ENCODE assay signal across 1 cellular context in the genomic region with DNA sequence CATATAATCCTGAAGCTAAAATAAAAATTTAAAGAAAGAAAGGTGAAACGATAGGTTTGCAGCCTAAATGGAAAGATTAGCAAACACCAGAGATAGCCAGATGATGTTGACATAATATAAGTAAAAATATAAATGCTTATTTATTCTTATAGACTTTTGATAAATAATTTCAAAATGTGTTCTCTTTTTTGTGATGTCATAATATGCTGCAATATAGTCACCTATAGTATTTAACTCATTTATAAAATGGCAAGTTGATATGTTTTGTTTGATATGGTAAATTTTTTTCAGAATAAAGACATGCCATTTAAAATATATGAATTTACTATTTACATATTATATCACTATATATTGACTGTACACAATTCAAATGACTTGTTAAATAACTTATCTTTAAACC.
TF ChIP-seq lines count a peak whose summit lies in the region.

No MANE protein-coding gene starts in this region.

TF ChIP-seq in HepG2, 621 proteins besides CTCF, POLR2A, EP300 and RAD21:
- no peak for TF ChIP-seq ZNF225 (CRISPR knock-in tag; IDR thresholded peaks at IDR 0.05)
- TF ChIP-seq ATF7 (IDR thresholded peaks at IDR 0.05): peak; percentile 54
- no peak for TF ChIP-seq ATF7 (CRISPR knock-in tag; IDR thresholded peaks at IDR 0.05)
- no peak for TF ChIP-seq PHF5A (CRISPR knock-in tag; IDR thresholded peaks at IDR 0.05; ENCODE audit: low read depth, unreplicated experiment)
- TF ChIP-seq CREB1 (IDR thresholded peaks at IDR 0.05): peak; percentile 68; the same call in 1 of the 2 replicates
- TF ChIP-seq CREB1 (CRISPR knock-in tag; IDR thresholded peaks at IDR 0.05): no peak
- TF ChIP-seq TCF12 (IDR thresholded peaks at IDR 0.05): no peak
- TF ChIP-seq TCF12 (CRISPR knock-in tag; IDR thresholded peaks at IDR 0.05): no peak
- TF ChIP-seq ZNF367 (CRISPR knock-in tag; IDR thresholded peaks at IDR 0.05; ENCODE audit: borderline replicate concordance): no peak
- TF ChIP-seq, protein P1, sequence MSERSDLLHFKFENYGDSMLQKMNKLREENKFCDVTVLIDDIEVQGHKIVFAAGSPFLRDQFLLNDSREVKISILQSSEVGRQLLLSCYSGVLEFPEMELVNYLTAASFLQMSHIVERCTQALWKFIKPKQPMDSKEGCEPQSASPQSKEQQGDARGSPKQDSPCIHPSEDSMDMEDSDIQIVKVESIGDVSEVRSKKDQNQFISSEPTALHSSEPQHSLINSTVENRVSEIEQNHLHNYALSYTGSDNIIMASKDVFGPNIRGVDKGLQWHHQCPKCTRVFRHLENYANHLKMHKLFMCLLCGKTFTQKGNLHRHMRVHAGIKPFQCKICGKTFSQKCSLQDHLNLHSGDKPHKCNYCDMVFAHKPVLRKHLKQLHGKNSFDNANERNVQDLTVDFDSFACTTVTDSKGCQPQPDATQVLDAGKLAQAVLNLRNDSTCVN (CRISPR knock-in tag; IDR thresholded peaks at IDR 0.05; ENCODE audit: borderline replicate concordance): no peak
- no peak for TF ChIP-seq SIN3A (IDR thresholded peaks at IDR 0.05; ENCODE audit: borderline replicate concordance, low read depth, low read length)
